ENCODE assay signal across 35 cellular contexts in genomic region chr17:62920300-62920699, GRCh38.
"Had no signal": no experiment of that assay in that cellular context is flagged by ENCODE, and none has a peak within 500 bp of the region (broad histone marks: within the 10 kb centered on the region; RNA-seq: fewer than 3 reads in every experiment).

No MANE protein-coding gene starts in this region.

- H3K9me3 ChIP-seq: MG63 had no signal

- H3K4me3 ChIP-seq: MG63 had no signal

- DNase-seq: MG63, MM.1S, MV-4-11, NCI-H1048, NCI-H1092, NCI-H1092 treated with DMSO at 0.1 percent for 48 hours, NCI-H1105, NCI-H1105 treated with DMSO at 0.1 percent for 48 hours, NCI-H1417, NCI-H1417 treated with DMSO at 0.1 percent for 48 hours, NCI-H1436, NCI-H1436 treated with DMSO at 0.1 percent for 48 hours, NCI-H146, NCI-H1694, NCI-H1694 treated with DMSO at 0.1 percent for 48 hours, NCI-H187, NCI-H187 treated with DMSO at 0.1 percent for 48 hours, NCI-H1930, NCI-H2029, NCI-H2029 treated with DMSO at 0.1 percent for 48 hours, NCI-H2081, NCI-H2081 treated with DMSO at 0.1 percent for 48 hours, NCI-H2107, NCI-H2171, NCI-H2171 treated with DMSO at 0.1 percent for 48 hours, NCI-H2227 treated with DMSO at 0.1 percent for 48 hours, NCI-H226, NCI-H345, NCI-H446, NCI-H446 treated with DMSO at 0.1 percent for 48 hours, NCI-H510A, NCI-H510A treated with DMSO at 0.1 percent for 48 hours, NCI-H524, NCI-H524 treated with DMSO at 0.1 percent for 48 hours, NCI-H526 had no signal

- H3K27me3 ChIP-seq: MG63 had no signal

- H3K36me3 ChIP-seq: MG63 had no signal
